9 cellular contexts compared by ENCODE assay signal in genomic region chr12:110345176-110345651, GRCh38. TPM values are rescaled to one million over a fixed set of nuclear protein-coding genes. Genes with fewer than 3 reads are reported as not detected.
DNase-seq lines count a peak whose midpoint lies in the region; ATAC-seq and TF ChIP-seq lines count a peak whose summit lies in the region.
"Had no signal": no experiment of that assay in that cellular context is flagged by ENCODE, and none has a peak within 500 bp of the region (broad histone marks: within the 10 kb centered on the region; RNA-seq: fewer than 3 reads in every experiment).

No MANE protein-coding gene starts in this region.

- CTCF ChIA-PET in activated CD4-positive, alpha-beta T cell treated with anti-CD3 and anti-CD28 coated beads, Interleukin-2, amount 10 ng/mL, durations not matched to agents 7 days and 5 days (lab: Charles Lee), result no interaction called here

- 89% methylated on average over 11 of the region's 11 CpGs for WGBS in hepatocyte (ENCODE audit: low lambda C conversion rate, missing lambda C conversion rate)

- no peaks in the 10 kb centered on the region for H3K79me2 ChIP-seq in hepatocyte

- H3K27ac Mint-ChIP-seq in stimulated activated effector memory CD8-positive, alpha-beta T cell treated with anti-CD3 and anti-CD28 coated beads, Interleukin-12 subunit alpha, Interleukin-12 subunit beta, amount 100 ng/mL, for 72 hours, result peak overlapping the region; percentile 54
- no peak overlapping the region for H3K27ac Mint-ChIP-seq in activated CD4-positive, alpha-beta T cell treated with anti-CD3 and anti-CD28 coated beads, Interleukin-2, amount 10 ng/mL, durations not matched to agents 7 days and 5 days

- no peaks in the 10 kb centered on the region for H3K9me3 ChIP-seq in RWPE2 (ENCODE audit: severe bottlenecking)
- H3K9me3 ChIP-seq in hepatocyte (ENCODE audit: low read depth), result no peaks in the 10 kb centered on the region
- H3K9me3 ChIP-seq: testis had no signal

- POLR2A ChIA-PET in activated CD4-positive, alpha-beta T cell treated with anti-CD3 and anti-CD28 coated beads, Interleukin-2, amount 10 ng/mL, durations not matched to agents 7 days and 5 days (lab: Charles Lee), result no interaction called here

- no peak overlapping the region for H2AFZ ChIP-seq in hepatocyte

- no peak for TF ChIP-seq CTCF in RWPE2 (IDR thresholded peaks at IDR 0.05; ENCODE audit: poor library complexity, severe bottlenecking)
- no peak for TF ChIP-seq CTCF in hepatocyte (IDR thresholded peaks at IDR 0.05; ENCODE audit: poor library complexity)

- H3K4me3 ChIP-seq in RWPE2 (ENCODE audit: severe bottlenecking) (no peak overlapping the region), hepatocyte (no peak overlapping the region)
- H3K4me3 ChIP-seq: testis had no signal

- H3K27me3 ChIP-seq in RWPE2 (ENCODE audit: insufficient read depth, poor library complexity, severe bottlenecking) (no peaks in the 10 kb centered on the region), hepatocyte (no peaks in the 10 kb centered on the region)
- H3K27me3 ChIP-seq: testis had no signal

- H3K36me3 Mint-ChIP-seq in stimulated activated effector memory CD8-positive, alpha-beta T cell treated with anti-CD3 and anti-CD28 coated beads, Interleukin-12 subunit alpha, Interleukin-12 subunit beta, amount 100 ng/mL, for 72 hours, result peaks cover 99% of the 10 kb centered on the region
- H3K36me3 Mint-ChIP-seq in activated CD4-positive, alpha-beta T cell treated with anti-CD3 and anti-CD28 coated beads, Interleukin-2, amount 10 ng/mL, durations not matched to agents 7 days and 5 days (ENCODE audit: low read depth), result peaks cover 75% of the 10 kb centered on the region

- H3K4me3 Mint-ChIP-seq in stimulated activated effector memory CD8-positive, alpha-beta T cell treated with anti-CD3 and anti-CD28 coated beads, Interleukin-12 subunit alpha, Interleukin-12 subunit beta, amount 100 ng/mL, for 72 hours, result no peak overlapping the region
- H3K4me3 Mint-ChIP-seq in activated CD4-positive, alpha-beta T cell treated with anti-CD3 and anti-CD28 coated beads, Interleukin-2, amount 10 ng/mL, durations not matched to agents 7 days and 5 days, result no peak overlapping the region
- H3K4me3 Mint-ChIP-seq: naive B cell had no signal

- peak; percentile 49 for DNase-seq in HuH-7.5 (ENCODE audit: low spot score)
- no peak for DNase-seq in RWPE2 (ENCODE audit: low spot score)
- peak; percentile 23 for DNase-seq in hepatocyte (ENCODE audit: low spot score)
- DNase-seq in stimulated activated effector memory CD8-positive, alpha-beta T cell treated with anti-CD3 and anti-CD28 coated beads, Interleukin-12 subunit alpha, Interleukin-12 subunit beta, amount 100 ng/mL, for 72 hours (ENCODE audit: low spot score in 2 of 2), result no peak
- no peak for DNase-seq in NCI-H2171 treated with DMSO at 0.1 percent for 48 hours (lab: John Stamatoyannopoulos, UW)
- no peak for DNase-seq in activated CD4-positive, alpha-beta T cell treated with anti-CD3 and anti-CD28 coated beads, Interleukin-2, amount 10 ng/mL, durations not matched to agents 7 days and 5 days
- DNase-seq: naive B cell, testis had no signal

- H3K36me3 ChIP-seq in RWPE2 (ENCODE audit: low read depth) (peaks cover 96% of the 10 kb centered on the region), hepatocyte (replicated peaks; ENCODE audit: insufficient read depth, low read depth) (peaks cover 25% of the 10 kb centered on the region)

- no peaks in the 10 kb centered on the region for H3K27me3 Mint-ChIP-seq in activated CD4-positive, alpha-beta T cell treated with anti-CD3 and anti-CD28 coated beads, Interleukin-2, amount 10 ng/mL, durations not matched to agents 7 days and 5 days
- H3K27me3 Mint-ChIP-seq: naive B cell had no signal

- no peaks in the 10 kb centered on the region for H4K20me1 ChIP-seq in hepatocyte (ENCODE audit: insufficient read depth, poor library complexity, severe bottlenecking)

- no peak overlapping the region for H3K4me2 ChIP-seq in hepatocyte

- H3K4me1 ChIP-seq in RWPE2 (ENCODE audit: insufficient read depth, poor library complexity, severe bottlenecking), result peaks cover 31% of the 10 kb centered on the region
- H3K4me1 ChIP-seq in hepatocyte (ENCODE audit: insufficient read depth), result no peaks in the 10 kb centered on the region

- ATAC-seq in RWPE2 (ENCODE audit: low read depth) (peak; percentile 50), GM18867 (IDR thresholded peaks at IDR 0.05; ENCODE audit: unreplicated experiment) (no peak)
- ATAC-seq in stimulated activated effector memory CD8-positive, alpha-beta T cell treated with anti-CD3 and anti-CD28 coated beads, Interleukin-12 subunit alpha, Interleukin-12 subunit beta, amount 100 ng/mL, for 72 hours, result no peak

- no peaks in the 10 kb centered on the region for H3K9me3 Mint-ChIP-seq in stimulated activated effector memory CD8-positive, alpha-beta T cell treated with anti-CD3 and anti-CD28 coated beads, Interleukin-12 subunit alpha, Interleukin-12 subunit beta, amount 100 ng/mL, for 72 hours
- H3K9me3 Mint-ChIP-seq in activated CD4-positive, alpha-beta T cell treated with anti-CD3 and anti-CD28 coated beads, Interleukin-2, amount 10 ng/mL, durations not matched to agents 7 days and 5 days, result no peaks in the 10 kb centered on the region
- H3K9me3 Mint-ChIP-seq: naive B cell had no signal

- peaks cover 10% of the 10 kb centered on the region for H3K4me1 Mint-ChIP-seq in stimulated activated effector memory CD8-positive, alpha-beta T cell treated with anti-CD3 and anti-CD28 coated beads, Interleukin-12 subunit alpha, Interleukin-12 subunit beta, amount 100 ng/mL, for 72 hours
- peaks cover 29% of the 10 kb centered on the region for H3K4me1 Mint-ChIP-seq in activated CD4-positive, alpha-beta T cell treated with anti-CD3 and anti-CD28 coated beads, Interleukin-2, amount 10 ng/mL, durations not matched to agents 7 days and 5 days

- H3K9me2 ChIP-seq in hepatocyte (replicated peaks; ENCODE audit: insufficient read depth), result no peaks in the 10 kb centered on the region

- H3K27ac ChIP-seq in RWPE2 (ENCODE audit: poor library complexity, severe bottlenecking) (peak overlapping the region; percentile 69), hepatocyte (peak overlapping the region; percentile 31)
- H3K27ac ChIP-seq: testis had no signal

RNA-seq across cellular contexts. Expression of gene ANAPC7, which starts 58.3 kb away (rescaled TPM):
- 34.8 and 35.7 TPM in 2 replicates for total RNA-seq in hepatocyte
- polyA plus RNA-seq in hepatocyte, result 22.5 and 28.3 TPM in 2 replicates
- total RNA-seq in activated CD4-positive, alpha-beta T cell treated with anti-CD3 and anti-CD28 coated beads, Interleukin-2, amount 10 ng/mL, durations not matched to agents 7 days and 5 days, result 10 to 100 TPM; 61.8 to 67.7 TPM

Comparison
In these comparisons a context has a peak if more than half of its experiments do, and no peak if none do; other contexts are left out.
1. DNase-seq: peak in HuH-7.5 (single experiment) and hepatocyte (single experiment); none in RWPE2 (single experiment), stimulated activated effector memory CD8-positive, alpha-beta T cell treated with anti-CD3 and anti-CD28 coated beads, Interleukin-12 subunit alpha, Interleukin-12 subunit beta, amount 100 ng/mL, for 72 hours (0 of 2), NCI-H2171 treated with DMSO at 0.1 percent for 48 hours (single experiment) and activated CD4-positive, alpha-beta T cell treated with anti-CD3 and anti-CD28 coated beads, Interleukin-2, amount 10 ng/mL, durations not matched to agents 7 days and 5 days (single experiment).